ENCODE assay signal across 1 cellular context in genomic region chr2:61465045-61465444, GRCh38.
TF ChIP-seq lines count a peak whose summit lies in the region.

No MANE protein-coding gene starts in this region.

TF ChIP-seq in endothelial cell of umbilical vein, 7 proteins besides CTCF, POLR2A, EP300 and RAD21:
- no peak for TF ChIP-seq POLR2AphosphoS5 (IDR thresholded peaks at IDR 0.05; ENCODE audit: insufficient read depth, low read depth, low read length)
- TF ChIP-seq MAX (IDR thresholded peaks at IDR 0.05; ENCODE audit: insufficient read depth, insufficient read length) = no peak
- no peak for TF ChIP-seq GATA2 (IDR thresholded peaks at IDR 0.05; ENCODE audit: insufficient read depth, insufficient read length, low read depth, low read length)
- no peak for TF ChIP-seq FOS (IDR thresholded peaks at IDR 0.05; ENCODE audit: borderline replicate concordance, insufficient read depth, low read length)
- no peak for TF ChIP-seq MYC (IDR thresholded peaks at IDR 0.05; ENCODE audit: low read depth, low read length)
- TF ChIP-seq EZH2 (IDR thresholded peaks at IDR 0.05; ENCODE audit: borderline replicate concordance, low read depth, low read length, severe bottlenecking) = no peak
- no peak for TF ChIP-seq JUN (IDR thresholded peaks at IDR 0.05; ENCODE audit: borderline replicate concordance, insufficient read depth, insufficient read length, low read depth)
